ENCODE assay signal across 1 cellular context in the genomic region with DNA sequence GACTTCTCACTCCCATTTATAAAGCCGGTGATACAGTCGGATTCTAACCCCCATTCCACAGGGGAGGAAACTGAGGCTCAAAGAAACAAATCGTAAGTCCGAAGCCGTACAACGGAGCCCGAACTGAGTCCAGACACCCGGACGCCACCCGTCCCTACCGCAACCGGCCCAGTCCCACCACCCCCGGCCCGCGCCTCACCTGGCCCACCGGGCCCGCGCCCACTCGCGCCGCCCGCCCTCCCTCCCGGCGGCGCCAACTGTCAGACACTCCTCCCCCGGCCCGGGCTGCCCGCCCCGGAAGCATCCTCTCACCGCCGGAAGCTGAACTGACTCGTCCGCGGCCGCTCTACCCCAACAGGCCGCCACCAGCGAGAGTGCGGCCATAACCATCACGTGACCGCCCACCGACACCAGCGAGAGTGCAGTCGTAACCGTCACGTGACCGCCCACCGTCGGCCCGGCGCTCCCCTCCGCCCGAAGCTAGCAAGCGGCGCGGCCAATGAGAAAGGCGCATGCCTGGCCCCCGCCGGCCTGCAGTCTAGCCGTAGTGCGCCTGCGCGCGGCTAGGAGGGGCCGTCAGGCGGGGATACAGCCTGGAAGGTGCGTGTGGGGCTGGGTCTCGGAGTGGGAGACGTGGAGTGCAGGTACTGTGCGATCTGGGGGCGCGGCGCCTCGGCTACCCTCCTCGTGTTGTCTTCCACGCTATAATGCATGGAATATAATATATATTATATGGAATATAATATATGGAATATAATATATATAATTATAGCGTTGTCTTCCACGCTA.
A peak's percentile ranks its signal among the peaks of the same experiment; 100 is the strongest.
TF ChIP-seq lines count a peak whose summit lies in the region.

Gene C19orf47 (minus strand): TSS at position 273 of the 789 bp plus-strand sequence. CDS start 6,540 bp downstream, outside the sequence.
Gene PLD3 (plus strand): TSS at position 571 of the 789 bp plus-strand sequence. CDS start 17,789 bp downstream, outside the sequence.

TF ChIP-seq in HEK293, 187 proteins besides CTCF, POLR2A, EP300 and RAD21 (continued from another document and continues in another):
- TF ChIP-seq PRDM2 (tag by site-specific recombination; IDR thresholded peaks at IDR 0.05; ENCODE audit: borderline replicate concordance), result no peak
- no peak; the same call in 1 of the 2 replicates for TF ChIP-seq ZNF184 (tag by site-specific recombination; IDR thresholded peaks at IDR 0.05)
- TF ChIP-seq ZFP37 (tag by site-specific recombination; IDR thresholded peaks at IDR 0.05), result no peak
- no peak; the same call in 1 of the 2 replicates for TF ChIP-seq ZSCAN23 (tag by site-specific recombination; IDR thresholded peaks at IDR 0.05)
- TF ChIP-seq KLF7 (tag by site-specific recombination; IDR thresholded peaks at IDR 0.05; ENCODE audit: borderline replicate concordance), result 0 out of 2 replicates have a peak, but pooled peaks have one; percentile 11
- peak; percentile 87 for TF ChIP-seq ZNF140 (tag by site-specific recombination; IDR thresholded peaks at IDR 0.05)
- 0 out of 2 replicates have a peak, but pooled peaks have one; percentile 30 for TF ChIP-seq ZNF488 (tag by site-specific recombination; IDR thresholded peaks at IDR 0.05)
- no peak for TF ChIP-seq GLI2 (tag by site-specific recombination; IDR thresholded peaks at IDR 0.05; ENCODE audit: borderline replicate concordance, low read depth)
- TF ChIP-seq, protein P1, sequence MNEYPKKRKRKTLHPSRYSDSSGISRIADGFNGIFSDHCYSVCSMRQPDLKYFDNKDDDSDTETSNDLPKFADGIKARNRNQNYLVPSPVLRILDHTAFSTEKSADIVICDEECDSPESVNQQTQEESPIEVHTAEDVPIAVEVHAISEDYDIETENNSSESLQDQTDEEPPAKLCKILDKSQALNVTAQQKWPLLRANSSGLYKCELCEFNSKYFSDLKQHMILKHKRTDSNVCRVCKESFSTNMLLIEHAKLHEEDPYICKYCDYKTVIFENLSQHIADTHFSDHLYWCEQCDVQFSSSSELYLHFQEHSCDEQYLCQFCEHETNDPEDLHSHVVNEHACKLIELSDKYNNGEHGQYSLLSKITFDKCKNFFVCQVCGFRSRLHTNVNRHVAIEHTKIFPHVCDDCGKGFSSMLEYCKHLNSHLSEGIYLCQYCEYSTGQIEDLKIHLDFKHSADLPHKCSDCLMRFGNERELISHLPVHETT (tag by site-specific recombination; IDR thresholded peaks at IDR 0.05), result peak; percentile 94
- peak; percentile 95 for TF ChIP-seq ZNF580 (tag by site-specific recombination; IDR thresholded peaks at IDR 0.05)
- no peak for TF ChIP-seq ZNF621 (tag by site-specific recombination; IDR thresholded peaks at IDR 0.05)
- no peak for TF ChIP-seq ZNF426 (tag by site-specific recombination; IDR thresholded peaks at IDR 0.05)
- TF ChIP-seq ZNF302 (tag by site-specific recombination; IDR thresholded peaks at IDR 0.05; ENCODE audit: low read depth), result no peak; the same call in 1 of the 2 replicates
- TF ChIP-seq, protein P2, sequence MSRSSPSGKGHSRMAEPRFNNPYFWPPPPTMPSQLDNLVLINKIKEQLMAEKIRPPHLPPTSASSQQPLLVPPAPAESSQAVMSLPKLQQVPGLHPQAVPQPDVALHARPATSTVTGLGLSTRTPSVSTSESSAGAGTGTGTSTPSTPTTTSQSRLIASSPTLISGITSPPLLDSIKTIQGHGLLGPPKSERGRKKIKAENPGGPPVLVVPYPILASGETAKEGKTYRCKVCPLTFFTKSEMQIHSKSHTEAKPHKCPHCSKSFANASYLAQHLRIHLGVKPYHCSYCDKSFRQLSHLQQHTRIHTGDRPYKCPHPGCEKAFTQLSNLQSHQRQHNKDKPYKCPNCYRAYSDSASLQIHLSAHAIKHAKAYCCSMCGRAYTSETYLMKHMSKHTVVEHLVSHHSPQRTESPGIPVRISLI (tag by site-specific recombination; IDR thresholded peaks at IDR 0.05), result no peak
- peak; percentile 88; the same call in 1 of the 2 replicates for TF ChIP-seq KLF10 (tag by site-specific recombination; IDR thresholded peaks at IDR 0.05)
- peak; percentile 83 for TF ChIP-seq ZNF600 (tag by site-specific recombination; IDR thresholded peaks at IDR 0.05)
- TF ChIP-seq RBAK (tag by site-specific recombination; IDR thresholded peaks at IDR 0.05), result peak; percentile 74
- no peak for TF ChIP-seq SALL2 (tag by site-specific recombination; IDR thresholded peaks at IDR 0.05; ENCODE audit: borderline replicate concordance)
- TF ChIP-seq ZNF560 (tag by site-specific recombination; IDR thresholded peaks at IDR 0.05; ENCODE audit: borderline replicate concordance), result no peak
- peak; percentile 98 for TF ChIP-seq ZBTB7A (tag by site-specific recombination; IDR thresholded peaks at IDR 0.05; ENCODE audit: low read depth)
- TF ChIP-seq, protein P3, sequence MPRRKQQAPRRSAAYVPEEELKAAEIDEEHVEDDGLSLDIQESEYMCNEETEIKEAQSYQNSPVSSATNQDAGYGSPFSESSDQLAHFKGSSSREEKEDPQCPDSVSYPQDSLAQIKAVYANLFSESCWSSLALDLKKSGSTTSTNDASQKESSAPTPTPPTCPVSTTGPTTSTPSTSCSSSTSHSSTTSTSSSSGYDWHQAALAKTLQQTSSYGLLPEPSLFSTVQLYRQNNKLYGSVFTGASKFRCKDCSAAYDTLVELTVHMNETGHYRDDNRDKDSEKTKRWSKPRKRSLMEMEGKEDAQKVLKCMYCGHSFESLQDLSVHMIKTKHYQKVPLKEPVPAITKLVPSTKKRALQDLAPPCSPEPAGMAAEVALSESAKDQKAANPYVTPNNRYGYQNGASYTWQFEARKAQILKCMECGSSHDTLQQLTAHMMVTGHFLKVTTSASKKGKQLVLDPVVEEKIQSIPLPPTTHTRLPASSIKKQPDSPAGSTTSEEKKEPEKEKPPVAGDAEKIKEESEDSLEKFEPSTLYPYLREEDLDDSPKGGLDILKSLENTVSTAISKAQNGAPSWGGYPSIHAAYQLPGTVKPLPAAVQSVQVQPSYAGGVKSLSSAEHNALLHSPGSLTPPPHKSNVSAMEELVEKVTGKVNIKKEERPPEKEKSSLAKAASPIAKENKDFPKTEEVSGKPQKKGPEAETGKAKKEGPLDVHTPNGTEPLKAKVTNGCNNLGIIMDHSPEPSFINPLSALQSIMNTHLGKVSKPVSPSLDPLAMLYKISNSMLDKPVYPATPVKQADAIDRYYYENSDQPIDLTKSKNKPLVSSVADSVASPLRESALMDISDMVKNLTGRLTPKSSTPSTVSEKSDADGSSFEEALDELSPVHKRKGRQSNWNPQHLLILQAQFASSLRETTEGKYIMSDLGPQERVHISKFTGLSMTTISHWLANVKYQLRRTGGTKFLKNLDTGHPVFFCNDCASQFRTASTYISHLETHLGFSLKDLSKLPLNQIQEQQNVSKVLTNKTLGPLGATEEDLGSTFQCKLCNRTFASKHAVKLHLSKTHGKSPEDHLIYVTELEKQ (tag by site-specific recombination; IDR thresholded peaks at IDR 0.05; ENCODE audit: borderline replicate concordance), result peak; percentile 71; the same call in 1 of the 2 replicates
- no peak for TF ChIP-seq ZNF155 (tag by site-specific recombination; IDR thresholded peaks at IDR 0.05)
- TF ChIP-seq ZNF19 (tag by site-specific recombination; IDR thresholded peaks at IDR 0.05; ENCODE audit: low read depth), result no peak
- no peak for TF ChIP-seq ZNF555 (tag by site-specific recombination; conservative IDR thresholded peaks at IDR 0.05)
- peak; percentile 78; the same call in 1 of the 2 replicates for TF ChIP-seq ZNF792 (tag by site-specific recombination; IDR thresholded peaks at IDR 0.05)
- TF ChIP-seq ZFP69B (tag by site-specific recombination; IDR thresholded peaks at IDR 0.05), result peak; percentile 71
- TF ChIP-seq SP7 (tag by site-specific recombination; IDR thresholded peaks at IDR 0.05), result peak; percentile 88
- peak; percentile 12; the same call in 1 of the 2 replicates for TF ChIP-seq ZNF10 (tag by site-specific recombination; IDR thresholded peaks at IDR 0.05)
- no peak for TF ChIP-seq HOXC10 (CRISPR knock-in tag; IDR thresholded peaks at IDR 0.05)
- peak; percentile 91 for TF ChIP-seq EGR2 (tag by site-specific recombination; IDR thresholded peaks at IDR 0.05; ENCODE audit: low read depth)
- TF ChIP-seq, protein P4, sequence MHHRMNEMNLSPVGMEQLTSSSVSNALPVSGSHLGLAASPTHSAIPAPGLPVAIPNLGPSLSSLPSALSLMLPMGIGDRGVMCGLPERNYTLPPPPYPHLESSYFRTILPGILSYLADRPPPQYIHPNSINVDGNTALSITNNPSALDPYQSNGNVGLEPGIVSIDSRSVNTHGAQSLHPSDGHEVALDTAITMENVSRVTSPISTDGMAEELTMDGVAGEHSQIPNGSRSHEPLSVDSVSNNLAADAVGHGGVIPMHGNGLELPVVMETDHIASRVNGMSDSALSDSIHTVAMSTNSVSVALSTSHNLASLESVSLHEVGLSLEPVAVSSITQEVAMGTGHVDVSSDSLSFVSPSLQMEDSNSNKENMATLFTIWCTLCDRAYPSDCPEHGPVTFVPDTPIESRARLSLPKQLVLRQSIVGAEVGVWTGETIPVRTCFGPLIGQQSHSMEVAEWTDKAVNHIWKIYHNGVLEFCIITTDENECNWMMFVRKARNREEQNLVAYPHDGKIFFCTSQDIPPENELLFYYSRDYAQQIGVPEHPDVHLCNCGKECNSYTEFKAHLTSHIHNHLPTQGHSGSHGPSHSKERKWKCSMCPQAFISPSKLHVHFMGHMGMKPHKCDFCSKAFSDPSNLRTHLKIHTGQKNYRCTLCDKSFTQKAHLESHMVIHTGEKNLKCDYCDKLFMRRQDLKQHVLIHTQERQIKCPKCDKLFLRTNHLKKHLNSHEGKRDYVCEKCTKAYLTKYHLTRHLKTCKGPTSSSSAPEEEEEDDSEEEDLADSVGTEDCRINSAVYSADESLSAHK (tag by site-specific recombination; IDR thresholded peaks at IDR 0.05), result peak; percentile 82; the same call in 1 of the 2 replicates
- no peak for TF ChIP-seq SETDB1 (IDR thresholded peaks at IDR 0.05; ENCODE audit: insufficient read length, low read length)
- TF ChIP-seq ZNF529 (tag by site-specific recombination; IDR thresholded peaks at IDR 0.05; ENCODE audit: insufficient replicate concordance), result no peak
- peak; percentile 35 for TF ChIP-seq ZNF239 (tag by site-specific recombination; IDR thresholded peaks at IDR 0.05)
